Comparison of ENCODE assay signal across 29 cellular contexts in the genomic region with DNA sequence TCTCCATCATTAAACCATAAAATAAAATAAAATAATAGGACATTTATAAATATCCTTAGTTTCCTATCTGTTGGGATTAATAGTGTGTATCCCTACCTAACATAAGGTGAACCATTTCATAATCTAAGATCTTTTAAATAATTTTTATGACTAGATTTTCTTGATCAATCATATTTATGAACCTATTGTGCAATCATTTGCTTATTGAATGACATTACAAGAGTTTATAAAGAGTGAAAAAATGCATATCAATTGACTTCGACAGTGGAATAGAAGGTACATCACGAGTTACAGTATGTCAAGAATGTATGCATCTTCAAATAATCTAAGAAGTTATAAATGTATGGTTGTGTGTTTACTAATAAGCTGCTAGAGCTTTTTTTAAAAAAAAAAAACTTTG.
"Had no signal": no experiment of that assay in that cellular context is flagged by ENCODE, and none has a peak within 500 bp of the region (broad histone marks: within the 10 kb centered on the region; RNA-seq: fewer than 3 reads in every experiment).

No MANE protein-coding gene starts in this region.

- H3K4me2 ChIP-seq: neural progenitor cell had no signal

- ATAC-seq: naive thymus-derived CD8-positive, alpha-beta T cell; natural killer cell treated with Interleukin-12 subunit alpha and Interleukin-12 subunit beta and Interleukin-15 and Interleukin-18, amount 100 ng/mL, for 72 hours; psoas muscle; right cardiac atrium; sciatic nerve; stimulated activated effector memory CD8-positive, alpha-beta T cell treated with anti-CD3 and anti-CD28 coated beads, Interleukin-12 subunit alpha, Interleukin-12 subunit beta, amount 100 ng/mL, for 72 hours; stimulated activated naive B cell treated with anti-CD40 and anti-IgM and Interleukin-4, amounts not matched to agents 10 μg/mL and 1 μg/mL and 100 μg/mL, for 72 hours had no signal

- H3K27ac ChIP-seq: neural progenitor cell, ovary, parathyroid adenoma, psoas muscle, skin epidermis, stomach, thoracic aorta, thyroid gland, tibial nerve, upper lobe of left lung, vagina had no signal

- H3K9ac ChIP-seq: neural progenitor cell, parathyroid adenoma had no signal

- H3K79me2 ChIP-seq: parathyroid adenoma had no signal

- H3K27me3 Mint-ChIP-seq: naive B cell; naive thymus-derived CD8-positive, alpha-beta T cell; natural killer cell treated with Interleukin-12 subunit alpha and Interleukin-12 subunit beta and Interleukin-15 and Interleukin-18, amount 100 ng/mL, for 72 hours; progenitor cell of endocrine pancreas; stimulated activated naive B cell treated with anti-CD40 and anti-IgM and Interleukin-4, amounts not matched to agents 10 μg/mL and 1 μg/mL and 100 μg/mL, for 72 hours; stimulated activated naive CD8-positive, alpha-beta T cell treated with anti-CD3 and anti-CD28 coated beads, Interleukin-15, Interleukin-2, amounts not matched to agents 100 ng/mL and 50 ng/mL, for 24 hours had no signal

- H3K36me3 ChIP-seq: neural progenitor cell, ovary, stomach, thoracic aorta, thyroid gland, tibial nerve, upper lobe of left lung, vagina had no signal

- H3K27me3 ChIP-seq: neural progenitor cell, ovary, stomach, thyroid gland, tibial nerve, upper lobe of left lung, vagina had no signal

- H3K27ac Mint-ChIP-seq: naive B cell; naive thymus-derived CD8-positive, alpha-beta T cell; natural killer cell treated with Interleukin-12 subunit alpha and Interleukin-12 subunit beta and Interleukin-15 and Interleukin-18, amount 100 ng/mL, for 72 hours; neural progenitor cell; progenitor cell of endocrine pancreas; stimulated activated effector memory CD8-positive, alpha-beta T cell treated with anti-CD3 and anti-CD28 coated beads, Interleukin-12 subunit alpha, Interleukin-12 subunit beta, amount 100 ng/mL, for 72 hours; stimulated activated naive B cell treated with anti-CD40 and anti-IgM and Interleukin-4, amounts not matched to agents 10 μg/mL and 1 μg/mL and 100 μg/mL, for 72 hours; stimulated activated naive CD8-positive, alpha-beta T cell treated with anti-CD3 and anti-CD28 coated beads, Interleukin-15, Interleukin-2, amounts not matched to agents 100 ng/mL and 50 ng/mL, for 24 hours had no signal

- H3K4me3 Mint-ChIP-seq: naive B cell; naive thymus-derived CD8-positive, alpha-beta T cell; natural killer cell treated with Interleukin-12 subunit alpha and Interleukin-12 subunit beta and Interleukin-15 and Interleukin-18, amount 100 ng/mL, for 72 hours; neural progenitor cell; stimulated activated effector memory CD8-positive, alpha-beta T cell treated with anti-CD3 and anti-CD28 coated beads, Interleukin-12 subunit alpha, Interleukin-12 subunit beta, amount 100 ng/mL, for 72 hours; stimulated activated naive B cell treated with anti-CD40 and anti-IgM and Interleukin-4, amounts not matched to agents 10 μg/mL and 1 μg/mL and 100 μg/mL, for 72 hours; stimulated activated naive CD8-positive, alpha-beta T cell treated with anti-CD3 and anti-CD28 coated beads, Interleukin-15, Interleukin-2, amounts not matched to agents 100 ng/mL and 50 ng/mL, for 24 hours had no signal

- H3K4me3 ChIP-seq: neural progenitor cell, ovary, psoas muscle, skin epidermis, stomach, thoracic aorta, thyroid gland, tibial nerve, upper lobe of left lung, vagina had no signal

- H3K36me3 Mint-ChIP-seq: naive B cell; naive thymus-derived CD8-positive, alpha-beta T cell; natural killer cell treated with Interleukin-12 subunit alpha and Interleukin-12 subunit beta and Interleukin-15 and Interleukin-18, amount 100 ng/mL, for 72 hours; neural progenitor cell; stimulated activated effector memory CD8-positive, alpha-beta T cell treated with anti-CD3 and anti-CD28 coated beads, Interleukin-12 subunit alpha, Interleukin-12 subunit beta, amount 100 ng/mL, for 72 hours; stimulated activated naive B cell treated with anti-CD40 and anti-IgM and Interleukin-4, amounts not matched to agents 10 μg/mL and 1 μg/mL and 100 μg/mL, for 72 hours had no signal

- H3K4me1 ChIP-seq: parathyroid adenoma, psoas muscle, stomach, thyroid gland, tibial nerve, upper lobe of left lung, vagina had no signal

- FAIRE-seq: urothelium cell line had no signal

- DNase-seq: naive B cell; naive thymus-derived CD8-positive, alpha-beta T cell; occipital lobe; ovary; posterior cingulate gyrus; psoas muscle; right cardiac atrium; stimulated activated CD4-positive, alpha-beta T cell treated with anti-CD3 and anti-CD28 coated beads, Interleukin-15, amount 100 ng/mL, for 24 hours; stimulated activated CD4-positive, alpha-beta T cell treated with anti-CD3 and anti-CD28 coated beads, Interleukin-2, amount 100 ng/mL, for 24 hours; stimulated activated CD4-positive, alpha-beta T cell treated with anti-CD3 and anti-CD28 coated beads, Interleukin-2, amount 100 ng/mL, for 48 hours; stimulated activated CD4-positive, alpha-beta T cell treated with anti-CD3 and anti-CD28 coated beads, Interleukin-4, amount 100 ng/mL, for 24 hours; stimulated activated naive B cell treated with anti-CD40 and anti-IgM and Interleukin-4, amounts not matched to agents 10 μg/mL and 1 μg/mL and 100 μg/mL, for 72 hours; stimulated activated naive CD4-positive, alpha-beta T cell treated with Interleukin-2 at 50 U/mL for 16 hours; stomach; thyroid gland; trophoblast cell; upper lobe of left lung had no signal

- H3K4me1 Mint-ChIP-seq: naive B cell; naive thymus-derived CD8-positive, alpha-beta T cell; neural progenitor cell; stimulated activated effector memory CD8-positive, alpha-beta T cell treated with anti-CD3 and anti-CD28 coated beads, Interleukin-12 subunit alpha, Interleukin-12 subunit beta, amount 100 ng/mL, for 72 hours; stimulated activated naive B cell treated with anti-CD40 and anti-IgM and Interleukin-4, amounts not matched to agents 10 μg/mL and 1 μg/mL and 100 μg/mL, for 72 hours had no signal

- H2AFZ ChIP-seq: neural progenitor cell, parathyroid adenoma had no signal

- H3K9me3 ChIP-seq: ovary, psoas muscle, stomach, thoracic aorta, thyroid gland, tibial nerve, upper lobe of left lung, vagina had no signal
